ENCODE assay signal across 18 cellular contexts in genomic region chr17:47295037-47295873, GRCh38. TPM values are rescaled to one million over a fixed set of nuclear protein-coding genes. Genes with fewer than 3 reads are reported as not detected.
DNase-seq lines count a peak whose midpoint lies in the region; ATAC-seq and TF ChIP-seq lines count a peak whose summit lies in the region.
"Had no signal": no experiment of that assay in that cellular context is flagged by ENCODE, and none has a peak within 500 bp of the region (broad histone marks: within the 10 kb centered on the region; RNA-seq: fewer than 3 reads in every experiment).

No MANE protein-coding gene starts in this region.

- CTCF ChIA-PET in IMR-90 (lab: Yijun Ruan, JAX) = no interaction called here

- H3K36me3 ChIP-seq in IMR-90 (ENCODE audit: control insufficient read depth, insufficient read depth, low read length) (peaks cover 44% of the 10 kb centered on the region), mesenchymal stem cell (ENCODE audit: control insufficient read depth in 1 of 2, insufficient read depth in 2 of 2, low read depth in 1 of 2, low read length in 2 of 2) (peaks cover 63 to 97% of the 10 kb centered on the region in 2 experiments), subcutaneous abdominal adipose tissue (ENCODE audit: control insufficient read depth in 5 of 5, insufficient read depth in 5 of 5, low read length in 5 of 5) (peaks cover 0 to 23% (median 14%) of the 10 kb centered on the region in 5 donors)
- H3K36me3 ChIP-seq: lower lobe of right lung, pancreas had no signal

- H3K4me2 ChIP-seq in IMR-90 (ENCODE audit: low read depth, low read length) (no peak overlapping the region), mesenchymal stem cell (ENCODE audit: low read length, poor library complexity, severe bottlenecking) (no peak overlapping the region)

- H3K14ac ChIP-seq in IMR-90 (replicated peaks; ENCODE audit: low read depth, low read length) (peak overlapping the region; percentile 21; the same call in 1 of the 2 replicates), mesenchymal stem cell (ENCODE audit: low read length in 2 of 2) (no peak overlapping the region)

- no peak overlapping the region for H3K56ac ChIP-seq in IMR-90 (ENCODE audit: extremely low read depth, insufficient read depth, low read length)

- no peaks in the 10 kb centered on the region for H3K9me3 Mint-ChIP-seq in natural killer cell treated with Interleukin-12 subunit alpha and Interleukin-12 subunit beta and Interleukin-15 and Interleukin-18, amount 100 ng/mL, for 72 hours
- H3K9me3 Mint-ChIP-seq: central memory CD8-positive, alpha-beta T cell had no signal

- intact Hi-C loops in IMR-90 (cut with micrococcal nuclease) = loop anchor here (2.0 kb wide), 1 partner anchor 28 kb away; no protein-coding TSS in a partner anchor

- peak overlapping the region; percentile 57 for H2BK5ac ChIP-seq in IMR-90 (ENCODE audit: low read depth, low read length, poor library complexity, severe bottlenecking)
- no peak overlapping the region for H2BK5ac ChIP-seq in mesenchymal stem cell (ENCODE audit: low read depth, low read length, poor library complexity, severe bottlenecking)

- ATAC-seq in IMR-90 (ENCODE audit: low read depth) = no peak
- ATAC-seq in natural killer cell treated with Interleukin-12 subunit alpha and Interleukin-12 subunit beta and Interleukin-15 and Interleukin-18, amount 100 ng/mL, for 72 hours = no peak
- ATAC-seq: activated CD8-positive, alpha-beta memory T cell treated with anti-CD3 and anti-CD28 coated beads, Interleukin-2, amount 10 ng/mL, durations not matched to agents 7 days and 5 days had no signal

- H2BK20ac ChIP-seq in IMR-90 (ENCODE audit: low read depth, low read length) = peak overlapping the region; percentile 86

- peaks cover 0 to 8% of the 10 kb centered on the region in 2 donors for H3K27me3 Mint-ChIP-seq in natural killer cell treated with Interleukin-12 subunit alpha and Interleukin-12 subunit beta and Interleukin-15 and Interleukin-18, amount 100 ng/mL, for 72 hours

- no TSS peak for BruUV-seq in IMR-90 (replicated peaks; lab: Mats Ljungman, UMichigan)

- no peak overlapping the region for H3K27ac Mint-ChIP-seq in natural killer cell treated with Interleukin-12 subunit alpha and Interleukin-12 subunit beta and Interleukin-15 and Interleukin-18, amount 100 ng/mL, for 72 hours
- H3K27ac Mint-ChIP-seq: activated CD8-positive, alpha-beta memory T cell treated with anti-CD3 and anti-CD28 coated beads, Interleukin-2, amount 10 ng/mL, durations not matched to agents 7 days and 5 days had no signal

- DNase-seq in IMR-90 (no peak), cerebellum (ENCODE audit: low spot score) (peak; percentile 7), mesenchymal stem cell (no peak), NCI-H1436 treated with DMSO at 0.1 percent for 48 hours (lab: John Stamatoyannopoulos, UW) (no peak), NCI-H2227 treated with DMSO at 0.1 percent for 48 hours (lab: John Stamatoyannopoulos, UW) (no peak), AML-193 (lab: John Stamatoyannopoulos, UW) (no peak)
- DNase-seq in natural killer cell treated with Interleukin-12 subunit alpha and Interleukin-12 subunit beta and Interleukin-15 and Interleukin-18, amount 100 ng/mL, for 72 hours (ENCODE audit: low spot score) = no peak
- DNase-seq: activated CD8-positive, alpha-beta memory T cell treated with anti-CD3 and anti-CD28 coated beads, Interleukin-2, amount 10 ng/mL, durations not matched to agents 7 days and 5 days; activated naive CD4-positive, alpha-beta T cell treated with Interleukin-2 at 50 U/mL for 16 hours; GDM1; KBM-7; lower lobe of right lung; NCI-H1417; pancreas; stimulated activated CD4-positive, alpha-beta T cell treated with anti-CD3 and anti-CD28 coated beads, Interleukin-15, amount 100 ng/mL, for 24 hours had no signal

- peak overlapping the region; percentile 95; the same call in 2 of the 3 replicates for H2BK15ac ChIP-seq in IMR-90 (ENCODE audit: low read depth, low read length)
- no peak overlapping the region for H2BK15ac ChIP-seq in mesenchymal stem cell (ENCODE audit: low read depth, poor library complexity, severe bottlenecking)

- H4K91ac ChIP-seq in IMR-90 (ENCODE audit: insufficient read depth, low read depth, low read length) (peak overlapping the region; percentile 84; the same call in 1 of the 2 replicates), mesenchymal stem cell (ENCODE audit: low read length) (no peak overlapping the region)

- H3K9ac ChIP-seq in IMR-90 (ENCODE audit: low read depth, low read length) (no peak overlapping the region), mesenchymal stem cell (ENCODE audit: low read length) (no peak overlapping the region), subcutaneous abdominal adipose tissue (ENCODE audit: low read length in 5 of 5) (no peak overlapping the region)

- no peaks in the 10 kb centered on the region for H4K20me1 ChIP-seq in IMR-90 (ENCODE audit: insufficient read depth, low read length)

- in situ Hi-C loops in IMR-90 (cut with MboI; ENCODE audit: low sequenced_read_pairs) = no loop called here

- no peak for TF ChIP-seq POLR2A in IMR-90 (IDR thresholded peaks at IDR 0.05; ENCODE audit: low read depth, low read length)

- H2AFZ ChIP-seq in IMR-90 (replicated peaks; ENCODE audit: low read length, poor library complexity) = no peak overlapping the region
- H2AFZ ChIP-seq in mesenchymal stem cell (ENCODE audit: low read depth, low read length) = no peak overlapping the region

- H2BK120ac ChIP-seq in IMR-90 (ENCODE audit: low read depth, low read length) (peak overlapping the region; percentile 79), mesenchymal stem cell (ENCODE audit: low read depth, low read length) (peak overlapping the region; percentile 35)

- H3K79me1 ChIP-seq in IMR-90 (ENCODE audit: low read depth in 1 of 2, low read length in 2 of 2) (peaks cover 4 to 11% of the 10 kb centered on the region in 2 experiments; a peak in 3 of 4 replicates), mesenchymal stem cell (replicated peaks; ENCODE audit: low read length, poor library complexity, severe bottlenecking) (peaks cover 20% of the 10 kb centered on the region)

- H2BK12ac ChIP-seq in mesenchymal stem cell (ENCODE audit: low read length in 2 of 2) = no peak overlapping the region

- H3K4me1 ChIP-seq in IMR-90 (ENCODE audit: control insufficient read depth, insufficient read depth, low read length) (peaks cover 8% of the 10 kb centered on the region), mesenchymal stem cell (ENCODE audit: control insufficient read depth, insufficient read depth, low read depth, low read length) (peaks cover 21% of the 10 kb centered on the region), subcutaneous abdominal adipose tissue (ENCODE audit: control insufficient read depth in 5 of 5, insufficient read depth in 5 of 5, low read length in 5 of 5) (peaks cover 11 to 40% (median 28%) of the 10 kb centered on the region in 5 donors)
- H3K4me1 ChIP-seq: pancreas had no signal

- no peaks in the 10 kb centered on the region for H3K36me3 Mint-ChIP-seq in natural killer cell treated with Interleukin-12 subunit alpha and Interleukin-12 subunit beta and Interleukin-15 and Interleukin-18, amount 100 ng/mL, for 72 hours
- H3K36me3 Mint-ChIP-seq: activated CD8-positive, alpha-beta memory T cell treated with anti-CD3 and anti-CD28 coated beads, Interleukin-2, amount 10 ng/mL, durations not matched to agents 7 days and 5 days; CD14-positive monocyte had no signal

- peak overlapping the region; percentile 3 for H2AK9ac ChIP-seq in IMR-90 (replicated peaks; ENCODE audit: low read depth, low read length, poor library complexity)

- H3K27ac ChIP-seq in IMR-90 (ENCODE audit: insufficient read depth, low read length) = no peak overlapping the region
- H3K27ac ChIP-seq in mesenchymal stem cell (ENCODE audit: low read length, poor library complexity, severe bottlenecking) = peak overlapping the region; percentile 0
- peak overlapping the region; percentile 37 for H3K27ac ChIP-seq in subcutaneous abdominal adipose tissue (ENCODE audit: low read depth, low read length)
- H3K27ac ChIP-seq: lower lobe of right lung, pancreas had no signal

- H3K9me3 ChIP-seq in IMR-90 (ENCODE audit: control insufficient read depth, insufficient read depth, low read length) = no peaks in the 10 kb centered on the region
- no peaks in the 10 kb centered on the region for H3K9me3 ChIP-seq in mesenchymal stem cell (ENCODE audit: control insufficient read depth, low read length)
- no peaks in the 10 kb centered on the region for H3K9me3 ChIP-seq in subcutaneous abdominal adipose tissue (ENCODE audit: control insufficient read depth in 5 of 5, low read length in 5 of 5)
- H3K9me3 ChIP-seq: lower lobe of right lung, pancreas had no signal

- H3K9me1 ChIP-seq in IMR-90 (ENCODE audit: insufficient read depth, low read length) = peaks cover 24% of the 10 kb centered on the region

- H3K27me3 ChIP-seq in IMR-90 (ENCODE audit: control insufficient read depth, insufficient read depth, low read length) (no peaks in the 10 kb centered on the region), mesenchymal stem cell (ENCODE audit: control insufficient read depth in 1 of 2, insufficient read depth in 1 of 2, low read length in 2 of 2) (no peaks in the 10 kb centered on the region), subcutaneous abdominal adipose tissue (ENCODE audit: control insufficient read depth in 5 of 5, insufficient read depth in 4 of 5, low read length in 5 of 5) (no peaks in the 10 kb centered on the region)
- H3K27me3 ChIP-seq: pancreas had no signal

- POLR2A ChIA-PET in IMR-90 (lab: Charles Lee; ENCODE audit: unreplicated experiment) = no interaction called here

- TF ChIP-seq CTCF in IMR-90 (conservative IDR thresholded peaks at IDR 0.05; ENCODE audit: low read depth, low read length) = no peak

- H3K4me1 Mint-ChIP-seq in natural killer cell treated with Interleukin-12 subunit alpha and Interleukin-12 subunit beta and Interleukin-15 and Interleukin-18, amount 100 ng/mL, for 72 hours (ENCODE audit: low read depth in 2 of 2) = no peaks in the 10 kb centered on the region
- H3K4me1 Mint-ChIP-seq: activated CD8-positive, alpha-beta memory T cell treated with anti-CD3 and anti-CD28 coated beads, Interleukin-2, amount 10 ng/mL, durations not matched to agents 7 days and 5 days; central memory CD8-positive, alpha-beta T cell had no signal

- peak overlapping the region; percentile 58 for H3K18ac ChIP-seq in IMR-90 (ENCODE audit: low read depth, low read length)
- H3K18ac ChIP-seq in mesenchymal stem cell (ENCODE audit: low read depth in 1 of 2, low read length in 2 of 2) = no peak overlapping the region

- H3K23ac ChIP-seq in IMR-90 (ENCODE audit: low read depth, low read length) (peak overlapping the region; percentile 6; the same call in 1 of the 2 replicates), mesenchymal stem cell (ENCODE audit: low read length in 2 of 2) (no peak overlapping the region)

- no peak for TF ChIP-seq RAD21 in IMR-90 (IDR thresholded peaks at IDR 0.05; ENCODE audit: low read length)

- H3K4me3 ChIP-seq in IMR-90 (ENCODE audit: insufficient read depth, low read depth, low read length) (no peak overlapping the region), mesenchymal stem cell (ENCODE audit: insufficient read depth in 1 of 2, low read depth in 1 of 2, low read length in 2 of 2) (no peak overlapping the region), subcutaneous abdominal adipose tissue (ENCODE audit: low read depth in 1 of 5, low read length in 5 of 5) (peak overlapping the region in 2 of 5 donors; percentile 3 to 11)
- H3K4me3 ChIP-seq: lower lobe of right lung, pancreas had no signal

- H3K4ac ChIP-seq in IMR-90 (ENCODE audit: low read depth, low read length) (peak overlapping the region; percentile 78), mesenchymal stem cell (ENCODE audit: low read depth in 1 of 2, low read length in 2 of 2) (no peak overlapping the region)

- WGBS in IMR-90 (ENCODE audit: extremely low coverage in 2 of 2, insufficient read length in 1 of 2), 2 experiments = 73% methylated on average over 7 of the region's 14 CpGs; no CpG with 5 or more reads in 1 of the 2 experiments
- WGBS in mesenchymal stem cell = 94% methylated on average over 14 of the region's 14 CpGs

- H4K8ac ChIP-seq in IMR-90 (ENCODE audit: low read depth in 2 of 2, low read length in 2 of 2) = peak overlapping the region; percentile 65 to 76; a peak in 2 of 4 replicates
- H4K8ac ChIP-seq in mesenchymal stem cell (ENCODE audit: low read length) = no peak overlapping the region

- dilution Hi-C loops in IMR-90 (cut with HindIII; ENCODE audit: low sequenced_read_pairs, unreplicated experiment) = no loop called here

- peak overlapping the region; percentile 45 for H4K5ac ChIP-seq in IMR-90 (ENCODE audit: low read depth, low read length)

- H2AK5ac ChIP-seq in IMR-90 (ENCODE audit: low read depth, low read length) (peak overlapping the region; percentile 98), mesenchymal stem cell (ENCODE audit: low read length, severe bottlenecking) (peak overlapping the region; percentile 77)

- no peak overlapping the region for H3K4me3 Mint-ChIP-seq in natural killer cell treated with Interleukin-12 subunit alpha and Interleukin-12 subunit beta and Interleukin-15 and Interleukin-18, amount 100 ng/mL, for 72 hours
- H3K4me3 Mint-ChIP-seq: activated CD8-positive, alpha-beta memory T cell treated with anti-CD3 and anti-CD28 coated beads, Interleukin-2, amount 10 ng/mL, durations not matched to agents 7 days and 5 days; central memory CD8-positive, alpha-beta T cell had no signal

RNA-seq across cellular contexts. Expression of gene EFCAB13, which starts 28.5 kb away (rescaled TPM):
- total RNA-seq in IMR-90 (2012; rRNA removed) = 1.1 and 1.4 TPM in 2 replicates
- 0.22 and 0.77 TPM in 2 replicates for polyA plus RNA-seq in IMR-90 (2012; rRNA removed)
- polyA plus RNA-seq in IMR-90 (2012; cell fraction: cytosol; rRNA removed) = 0.08 and 0.10 TPM in 2 replicates
- 0.34 and 1.7 TPM in 2 replicates for polyA plus RNA-seq in IMR-90 (2012; cell fraction: nucleus; rRNA removed; ENCODE audit: low replicate concordance)
- 7.4 TPM for total RNA-seq in cerebellum
- polyA plus RNA-seq in mesenchymal stem cell (2013, experiment 1 of 2) = 1.2 TPM
- 1.2 TPM for polyA plus RNA-seq in mesenchymal stem cell (2013, experiment 2 of 2)
- 1 to 10 TPM; 1.9 to 4.9 TPM for total RNA-seq in natural killer cell treated with Interleukin-12 subunit alpha and Interleukin-12 subunit beta and Interleukin-15 and Interleukin-18, amount 100 ng/mL, for 72 hours

RNA-seq across cellular contexts. Expression of gene ITGB3, which starts 41.6 kb away (rescaled TPM):
- 14.4 and 17.6 TPM in 2 replicates for total RNA-seq in IMR-90 (2012; rRNA removed)
- 9.0 and 9.8 TPM in 2 replicates for polyA plus RNA-seq in IMR-90 (2012; rRNA removed)
- polyA plus RNA-seq in IMR-90 (2012; cell fraction: cytosol; rRNA removed) = 5.7 and 6.6 TPM in 2 replicates
- 2.9 and 7.5 TPM in 2 replicates for polyA plus RNA-seq in IMR-90 (2012; cell fraction: nucleus; rRNA removed; ENCODE audit: low replicate concordance)
- total RNA-seq in cerebellum = 1.6 TPM
- polyA plus RNA-seq in mesenchymal stem cell (2013, experiment 1 of 2) = 11.3 TPM
- polyA plus RNA-seq in mesenchymal stem cell (2013, experiment 2 of 2) = 11.3 TPM
- under 1 TPM in 1 of 2 donors, not detected in 1; 0.39 TPM for total RNA-seq in natural killer cell treated with Interleukin-12 subunit alpha and Interleukin-12 subunit beta and Interleukin-15 and Interleukin-18, amount 100 ng/mL, for 72 hours
